13 cellular contexts compared by ENCODE assay signal in the genomic region with DNA sequence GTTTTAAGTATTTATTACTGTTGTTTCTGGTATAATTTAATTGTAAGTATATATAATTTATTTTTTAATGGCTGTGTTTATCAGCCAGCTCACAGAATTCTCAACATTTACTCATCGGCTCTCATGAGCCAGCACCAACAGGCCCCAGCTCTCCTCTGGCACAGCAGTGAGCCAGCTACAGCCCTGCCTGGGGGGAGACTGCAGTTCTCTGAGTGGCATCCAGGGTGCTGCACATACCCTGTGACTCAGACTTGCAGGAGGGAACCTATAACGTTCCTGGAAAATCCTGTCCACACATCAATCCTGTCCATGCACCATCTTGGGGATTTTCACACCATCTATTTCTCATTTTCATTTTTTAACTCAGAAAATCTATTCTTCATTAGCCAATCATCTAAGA. TPM values are rescaled to one million over a fixed set of nuclear protein-coding genes. Genes with fewer than 3 reads are reported as not detected.
DNase-seq lines count a peak whose midpoint lies in the region; ATAC-seq and TF ChIP-seq lines count a peak whose summit lies in the region.
"Had no signal": no experiment of that assay in that cellular context is flagged by ENCODE, and none has a peak within 500 bp of the region (broad histone marks: within the 10 kb centered on the region; RNA-seq: fewer than 3 reads in every experiment).

No MANE protein-coding gene starts in this region.

- peak in 1 of 3 donors; percentile 51 for TF ChIP-seq CTCF in breast epithelium (IDR thresholded peaks at IDR 0.05)
- TF ChIP-seq CTCF in lower leg skin (IDR thresholded peaks at IDR 0.05): no peak

- H3K9me3 ChIP-seq in breast epithelium: no peaks in the 10 kb centered on the region
- H3K9me3 ChIP-seq: upper lobe of left lung had no signal

- no peaks in the 10 kb centered on the region for H3K27me3 ChIP-seq in breast epithelium
- H3K27me3 ChIP-seq: hepatocyte, upper lobe of left lung had no signal

- DNase-seq in COLO668 (lab: John Stamatoyannopoulos, UW; ENCODE audit: unreplicated experiment): peak; percentile 29
- peak; percentile 14 for DNase-seq in NCI-H1694 (lab: John Stamatoyannopoulos, UW)
- peak in 1 of 2 donors; percentile 74 for DNase-seq in breast epithelium (ENCODE audit: low spot score in 2 of 2)
- peak; percentile 55 to 83 for DNase-seq in lower leg skin (ENCODE audit: low spot score in 2 of 2)
- DNase-seq in iPS-NIHi7 (ENCODE audit: extremely low spot score): no peak
- no peak for DNase-seq in NCI-H748 (lab: John Stamatoyannopoulos, UW; ENCODE audit: unreplicated experiment)
- no peak for DNase-seq in RPMI8226
- DNase-seq: activated T-cell treated with anti-CD3 and anti-CD28 coated beads, Interleukin-2, amount 50 U/mL, for 48 hours; natural killer cell; stimulated activated CD4-positive, alpha-beta T cell treated with anti-CD3 and anti-CD28 coated beads, Interleukin-4, amount 100 ng/mL, for 1 hour; upper lobe of left lung had no signal

- peak overlapping the region; percentile 39 to 74 for H3K27ac ChIP-seq in breast epithelium
- H3K27ac ChIP-seq: hepatocyte, upper lobe of left lung had no signal

- 38 to 51% methylated on average over 2 of the region's 2 CpGs for WGBS in lower leg skin, 2 donors

- H3K4me3 ChIP-seq in breast epithelium: no peak overlapping the region
- H3K4me3 ChIP-seq in lower leg skin (ENCODE audit: low read depth, poor library complexity, severe bottlenecking): no peak overlapping the region
- H3K4me3 ChIP-seq: hepatocyte, upper lobe of left lung had no signal

- ATAC-seq in HG02610 (IDR thresholded peaks at IDR 0.05; ENCODE audit: unreplicated experiment): no peak
- ATAC-seq: natural killer cell had no signal

- H3K36me3 ChIP-seq in breast epithelium: no peaks in the 10 kb centered on the region
- H3K36me3 ChIP-seq: upper lobe of left lung had no signal

- H3K4me1 ChIP-seq in breast epithelium: no peaks in the 10 kb centered on the region

- intact Hi-C loops in breast epithelium (cut with DNase I; ENCODE audit: low total_unique reads) (loop anchor here (10.0 kb wide), 1 partner anchor 159 kb away; no protein-coding TSS in a partner anchor), lower leg skin (cut with DNase I; ENCODE audit: low total_unique reads) (no loop called here)

- TF ChIP-seq POLR2A in breast epithelium (IDR thresholded peaks at IDR 0.05): no peak
- no peak for TF ChIP-seq POLR2A in lower leg skin (IDR thresholded peaks at IDR 0.05)

RNA-seq across cellular contexts. Expression of gene FHAD1, which starts 36.5 kb away (rescaled TPM):
- total RNA-seq in breast epithelium: 1 to 10 TPM in 2 of 3 donors, not detected in 1; 1.0 to 2.3 TPM
- total RNA-seq in lower leg skin: 1 to 10 TPM in 1 of 4 donors, under 1 TPM in 1, not detected in 2; 0.52 to 2.0 TPM

Comparison
In these comparisons a context has a peak if more than half of its experiments do, and no peak if none do; other contexts are left out.
1. DNase-seq: peak in COLO668 (single experiment), NCI-H1694 (single experiment) and lower leg skin (2 of 2); none in iPS-NIHi7 (single experiment), NCI-H748 (single experiment) and RPMI8226 (single experiment).